In the genomic region with DNA sequence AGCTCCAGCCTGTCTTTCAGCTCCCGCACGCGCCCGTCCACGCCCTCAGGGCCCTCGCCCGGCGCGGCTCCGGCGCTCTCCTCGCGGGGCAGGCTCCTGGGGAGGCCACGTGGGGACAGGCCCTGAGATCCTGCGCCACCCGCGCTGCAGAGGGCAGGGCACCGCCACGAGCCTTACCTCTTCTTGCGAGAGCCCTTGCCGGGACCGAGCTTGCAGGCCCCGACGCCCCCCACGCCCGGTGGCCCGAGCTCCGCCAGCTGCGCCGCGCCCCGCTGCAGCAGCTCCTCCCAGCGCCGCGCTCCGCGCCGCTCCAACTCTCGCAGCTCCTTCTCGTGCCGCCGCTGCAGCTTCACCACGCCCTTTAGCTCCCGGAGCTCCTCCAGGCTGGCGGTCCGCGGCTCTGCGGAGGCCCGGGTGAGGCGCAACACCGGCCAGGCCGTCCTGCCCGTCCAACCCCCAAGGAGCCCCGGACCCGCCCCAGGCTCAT, we compare ENCODE assay signal across 1 cellular context.
TF ChIP-seq lines count a peak whose summit lies in the region.

No MANE protein-coding gene starts in this region.

TF ChIP-seq in HCT116, 20 proteins besides CTCF, POLR2A, EP300 and RAD21 (continued from another document):
- TF ChIP-seq, protein P1, sequence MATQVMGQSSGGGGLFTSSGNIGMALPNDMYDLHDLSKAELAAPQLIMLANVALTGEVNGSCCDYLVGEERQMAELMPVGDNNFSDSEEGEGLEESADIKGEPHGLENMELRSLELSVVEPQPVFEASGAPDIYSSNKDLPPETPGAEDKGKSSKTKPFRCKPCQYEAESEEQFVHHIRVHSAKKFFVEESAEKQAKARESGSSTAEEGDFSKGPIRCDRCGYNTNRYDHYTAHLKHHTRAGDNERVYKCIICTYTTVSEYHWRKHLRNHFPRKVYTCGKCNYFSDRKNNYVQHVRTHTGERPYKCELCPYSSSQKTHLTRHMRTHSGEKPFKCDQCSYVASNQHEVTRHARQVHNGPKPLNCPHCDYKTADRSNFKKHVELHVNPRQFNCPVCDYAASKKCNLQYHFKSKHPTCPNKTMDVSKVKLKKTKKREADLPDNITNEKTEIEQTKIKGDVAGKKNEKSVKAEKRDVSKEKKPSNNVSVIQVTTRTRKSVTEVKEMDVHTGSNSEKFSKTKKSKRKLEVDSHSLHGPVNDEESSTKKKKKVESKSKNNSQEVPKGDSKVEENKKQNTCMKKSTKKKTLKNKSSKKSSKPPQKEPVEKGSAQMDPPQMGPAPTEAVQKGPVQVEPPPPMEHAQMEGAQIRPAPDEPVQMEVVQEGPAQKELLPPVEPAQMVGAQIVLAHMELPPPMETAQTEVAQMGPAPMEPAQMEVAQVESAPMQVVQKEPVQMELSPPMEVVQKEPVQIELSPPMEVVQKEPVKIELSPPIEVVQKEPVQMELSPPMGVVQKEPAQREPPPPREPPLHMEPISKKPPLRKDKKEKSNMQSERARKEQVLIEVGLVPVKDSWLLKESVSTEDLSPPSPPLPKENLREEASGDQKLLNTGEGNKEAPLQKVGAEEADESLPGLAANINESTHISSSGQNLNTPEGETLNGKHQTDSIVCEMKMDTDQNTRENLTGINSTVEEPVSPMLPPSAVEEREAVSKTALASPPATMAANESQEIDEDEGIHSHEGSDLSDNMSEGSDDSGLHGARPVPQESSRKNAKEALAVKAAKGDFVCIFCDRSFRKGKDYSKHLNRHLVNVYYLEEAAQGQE (IDR thresholded peaks at IDR 0.05; ENCODE audit: low read depth), result no peak
- TF ChIP-seq ZNF274 (IDR thresholded peaks at IDR 0.05; ENCODE audit: low read depth, low read length) (no peak), EGR1 (IDR thresholded peaks at IDR 0.05; ENCODE audit: low read depth) (no peak), ZFX (IDR thresholded peaks at IDR 0.05) (peak; percentile 96), CBX3 (IDR thresholded peaks at IDR 0.05; ENCODE audit: low read depth) (no peak)
